ENCODE assay signal across 1 cellular context in genomic region chr2:238597638-238598528, GRCh38.
TF ChIP-seq lines count a peak whose summit lies in the region.

No MANE protein-coding gene starts in this region.

TF ChIP-seq in SK-N-SH, 30 proteins besides CTCF, POLR2A, EP300 and RAD21 (continued from another document):
- TF ChIP-seq, protein P1, sequence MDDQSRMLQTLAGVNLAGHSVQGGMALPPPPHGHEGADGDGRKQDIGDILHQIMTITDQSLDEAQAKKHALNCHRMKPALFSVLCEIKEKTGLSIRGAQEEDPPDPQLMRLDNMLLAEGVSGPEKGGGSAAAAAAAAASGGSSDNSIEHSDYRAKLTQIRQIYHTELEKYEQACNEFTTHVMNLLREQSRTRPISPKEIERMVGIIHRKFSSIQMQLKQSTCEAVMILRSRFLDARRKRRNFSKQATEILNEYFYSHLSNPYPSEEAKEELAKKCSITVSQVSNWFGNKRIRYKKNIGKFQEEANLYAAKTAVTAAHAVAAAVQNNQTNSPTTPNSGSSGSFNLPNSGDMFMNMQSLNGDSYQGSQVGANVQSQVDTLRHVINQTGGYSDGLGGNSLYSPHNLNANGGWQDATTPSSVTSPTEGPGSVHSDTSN (IDR thresholded peaks at IDR 0.05), result no peak
- TF ChIP-seq POLR2AphosphoS5 (IDR thresholded peaks at IDR 0.05; ENCODE audit: low read depth, low read length), result no peak
- no peak for TF ChIP-seq USF1 (IDR thresholded peaks at IDR 0.05; ENCODE audit: borderline replicate concordance, low read depth)
- no peak for TF ChIP-seq RCOR1 (IDR thresholded peaks at IDR 0.05; ENCODE audit: low read length)
- no peak for TF ChIP-seq CHD2 (IDR thresholded peaks at IDR 0.05; ENCODE audit: low read length, partially characterized antibody)
TF ChIP-seq in SK-N-SH: peak in this region for 0.
